15 cellular contexts compared by ENCODE assay signal in the genomic region with DNA sequence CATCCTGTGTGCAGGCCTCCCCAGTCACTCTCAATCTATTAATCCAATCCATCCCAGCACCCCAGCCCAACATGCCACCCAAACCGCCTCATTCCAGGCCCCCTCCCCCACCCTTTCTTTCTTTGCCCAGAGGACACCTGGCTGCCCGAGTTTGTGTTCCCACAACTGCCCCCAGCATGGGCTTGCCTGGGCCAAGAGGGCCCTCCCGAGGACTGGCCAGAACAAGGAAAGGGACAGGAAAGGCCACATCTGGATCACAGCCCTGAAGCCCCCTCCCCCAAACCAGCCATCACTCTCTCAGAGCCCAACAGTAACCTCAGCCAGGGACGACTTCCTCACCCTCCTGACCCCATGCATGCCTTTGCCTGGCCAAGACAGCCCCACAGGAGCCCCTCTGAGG. TPM values are rescaled to one million over a fixed set of nuclear protein-coding genes. Genes with fewer than 3 reads are reported as not detected.
DNase-seq lines count a peak whose midpoint lies in the region; ATAC-seq and TF ChIP-seq lines count a peak whose summit lies in the region.
"Had no signal": no experiment of that assay in that cellular context is flagged by ENCODE, and none has a peak within 500 bp of the region (broad histone marks: within the 10 kb centered on the region; RNA-seq: fewer than 3 reads in every experiment).

No MANE protein-coding gene starts in this region.

- CTCF ChIA-PET in AG04450 (lab: Charles Lee): interaction anchor here (0.6 kb wide), 1 partner anchor 8 kb away, joined by 3 read pairs; no protein-coding TSS in a partner anchor
- CTCF ChIA-PET in activated CD8-positive, alpha-beta memory T cell treated with anti-CD3 and anti-CD28 coated beads, Interleukin-2, amount 10 ng/mL, durations not matched to agents 7 days and 5 days (lab: Charles Lee): no interaction called here

- no peak overlapping the region for H3K4me3 Mint-ChIP-seq in activated CD8-positive, alpha-beta memory T cell treated with anti-CD3 and anti-CD28 coated beads, Interleukin-2, amount 10 ng/mL, durations not matched to agents 7 days and 5 days
- H3K4me3 Mint-ChIP-seq: activated naive CD4-positive, alpha-beta T cell treated with anti-CD3 and anti-CD28 coated beads, Interleukin-2, amount 10 ng/mL, durations not matched to agents 7 days and 5 days; naive thymus-derived CD8-positive, alpha-beta T cell had no signal

- peaks cover 79% of the 10 kb centered on the region for H3K4me1 ChIP-seq in adipocyte (ENCODE audit: control insufficient read depth, insufficient read depth, low read length)
- H3K4me1 ChIP-seq in gastroesophageal sphincter: peaks cover 0 to 50% (median 4%) of the 10 kb centered on the region in 3 donors

- no peaks in the 10 kb centered on the region for H3K4me1 Mint-ChIP-seq in activated CD8-positive, alpha-beta memory T cell treated with anti-CD3 and anti-CD28 coated beads, Interleukin-2, amount 10 ng/mL, durations not matched to agents 7 days and 5 days
- H3K4me1 Mint-ChIP-seq: activated naive CD4-positive, alpha-beta T cell treated with anti-CD3 and anti-CD28 coated beads, Interleukin-2, amount 10 ng/mL, durations not matched to agents 7 days and 5 days had no signal

- H3K9me3 Mint-ChIP-seq in activated CD8-positive, alpha-beta memory T cell treated with anti-CD3 and anti-CD28 coated beads, Interleukin-2, amount 10 ng/mL, durations not matched to agents 7 days and 5 days (ENCODE audit: low read depth): no peaks in the 10 kb centered on the region
- H3K9me3 Mint-ChIP-seq: activated naive CD4-positive, alpha-beta T cell treated with anti-CD3 and anti-CD28 coated beads, Interleukin-2, amount 10 ng/mL, durations not matched to agents 7 days and 5 days; naive thymus-derived CD8-positive, alpha-beta T cell had no signal

- 67% methylated on average over 1 of the region's 4 CpGs; no CpG with 5 or more reads in 1 of the 2 donors for WGBS in gastroesophageal sphincter (ENCODE audit: low coverage in 1 of 2), 2 donors

- H3K27me3 ChIP-seq in AG04450 (ENCODE audit: control insufficient read depth, insufficient read depth, low read length) (no peaks in the 10 kb centered on the region), adipocyte (replicated peaks; ENCODE audit: control insufficient read depth, insufficient read depth, low read length) (no peaks in the 10 kb centered on the region), gastroesophageal sphincter (no peaks in the 10 kb centered on the region)

- H3K36me3 Mint-ChIP-seq in activated CD8-positive, alpha-beta memory T cell treated with anti-CD3 and anti-CD28 coated beads, Interleukin-2, amount 10 ng/mL, durations not matched to agents 7 days and 5 days: no peaks in the 10 kb centered on the region
- H3K36me3 Mint-ChIP-seq: activated naive CD4-positive, alpha-beta T cell treated with anti-CD3 and anti-CD28 coated beads, Interleukin-2, amount 10 ng/mL, durations not matched to agents 7 days and 5 days; naive thymus-derived CD8-positive, alpha-beta T cell had no signal

- peak overlapping the region; percentile 93 for H3K9ac ChIP-seq in adipocyte (ENCODE audit: low read length)

- no peak overlapping the region for H3K27ac Mint-ChIP-seq in activated CD8-positive, alpha-beta memory T cell treated with anti-CD3 and anti-CD28 coated beads, Interleukin-2, amount 10 ng/mL, durations not matched to agents 7 days and 5 days
- H3K27ac Mint-ChIP-seq: activated naive CD4-positive, alpha-beta T cell treated with anti-CD3 and anti-CD28 coated beads, Interleukin-2, amount 10 ng/mL, durations not matched to agents 7 days and 5 days had no signal

- H3K36me3 ChIP-seq in adipocyte (ENCODE audit: control insufficient read depth, insufficient read depth, low read length, severe bottlenecking) (peaks cover 8% of the 10 kb centered on the region), gastroesophageal sphincter (no peaks in the 10 kb centered on the region)

- ATAC-seq in gastroesophageal sphincter (no peak), GM21390 (IDR thresholded peaks at IDR 0.05; ENCODE audit: unreplicated experiment) (no peak)
- ATAC-seq in activated CD8-positive, alpha-beta memory T cell treated with anti-CD3 and anti-CD28 coated beads, Interleukin-2, amount 10 ng/mL, durations not matched to agents 7 days and 5 days: no peak
- ATAC-seq: naive thymus-derived CD8-positive, alpha-beta T cell had no signal

- no peak for TF ChIP-seq CTCF in AG04450 (IDR thresholded peaks at IDR 0.05; ENCODE audit: low read depth, low read length)
- no peak for TF ChIP-seq CTCF in gastroesophageal sphincter (IDR thresholded peaks at IDR 0.05)

- TF ChIP-seq POLR2A in gastroesophageal sphincter (IDR thresholded peaks at IDR 0.05): no peak

- H3K27me3 Mint-ChIP-seq in activated CD8-positive, alpha-beta memory T cell treated with anti-CD3 and anti-CD28 coated beads, Interleukin-2, amount 10 ng/mL, durations not matched to agents 7 days and 5 days: peaks cover 3% of the 10 kb centered on the region

- DNase-seq in AG04450 (ENCODE audit: low read depth, low spot score) (no peak), adipocyte (ENCODE audit: low read depth) (no peak), skeletal muscle cell (ENCODE audit: low read depth) (no peak), NCI-H69 (lab: John Stamatoyannopoulos, UW) (no peak), OCI-M1 (lab: John Stamatoyannopoulos, UW) (no peak)
- DNase-seq in activated CD8-positive, alpha-beta memory T cell treated with anti-CD3 and anti-CD28 coated beads, Interleukin-2, amount 10 ng/mL, durations not matched to agents 7 days and 5 days: no peak
- DNase-seq: activated naive CD4-positive, alpha-beta T cell treated with anti-CD3 and anti-CD28 coated beads, Interleukin-2, amount 10 ng/mL, durations not matched to agents 7 days and 5 days; cortex of kidney; KBM-7; naive thymus-derived CD8-positive, alpha-beta T cell; NCI-H1436; NCI-H526 had no signal

- H3K9me3 ChIP-seq in AG04450 (ENCODE audit: control insufficient read depth, insufficient read depth, low read length) (no peaks in the 10 kb centered on the region), adipocyte (ENCODE audit: control insufficient read depth, low read length) (no peaks in the 10 kb centered on the region), gastroesophageal sphincter (no peaks in the 10 kb centered on the region)

- H3K27ac ChIP-seq in AG04450 (ENCODE audit: low read depth, low read length) (peak overlapping the region; percentile 21), gastroesophageal sphincter (peak overlapping the region in 3 of 4 donors; percentile 63 to 84 (median 83))
- H3K27ac ChIP-seq: C4-2B had no signal

- POLR2A ChIA-PET in AG04450 (lab: Yijun Ruan, JAX): no interaction called here

- H3K4me3 ChIP-seq in AG04450 (ENCODE audit: low read depth, low read length) (peak overlapping the region; percentile 77), adipocyte (ENCODE audit: low read length) (peak overlapping the region; percentile 90), gastroesophageal sphincter (peak overlapping the region in 1 of 2 donors; percentile 49), skeletal muscle cell (ENCODE audit: low read depth, low read length) (peak overlapping the region; percentile 76)

- TF ChIP-seq EP300 in gastroesophageal sphincter (IDR thresholded peaks at IDR 0.05): no peak

RNA-seq across cellular contexts. Expression of a gene that starts 1.2 kb away (rescaled TPM):
- 19.7 and 27.9 TPM in 2 replicates for polyA plus RNA-seq in AG04450 (2011; rRNA removed)
- 84.1 and 119 TPM in 2 replicates for polyA minus RNA-seq in AG04450 (2011; rRNA and poly(A)+ RNA removed)
- 1,000 to 10,000 TPM in 3 of 4 donors, 100 to 1,000 TPM in 1; 825 to 2,193 (median 1,462) TPM for total RNA-seq in gastroesophageal sphincter
- total RNA-seq in activated CD8-positive, alpha-beta memory T cell treated with anti-CD3 and anti-CD28 coated beads, Interleukin-2, amount 10 ng/mL, durations not matched to agents 7 days and 5 days: 1 to 10 TPM; 1.4 to 4.4 TPM
- polyA plus RNA-seq: naive thymus-derived CD8-positive, alpha-beta T cell had no signal

Comparison
In these comparisons a context has a peak if more than half of its experiments do, and no peak if none do; other contexts are left out.
1. RNA of a gene that starts 1.2 kb away (total RNA-seq): 825 to 2,193 TPM in gastroesophageal sphincter; 1.4 to 4.4 TPM in activated CD8-positive, alpha-beta memory T cell treated with anti-CD3 and anti-CD28 coated beads, Interleukin-2, amount 10 ng/mL, durations not matched to agents 7 days and 5 days; every median in the first group is over 100 times any median in the second.